In genomic region chr2:198214108-198214736, GRCh38 we compare ENCODE assay signal across 24 cellular contexts.
A peak's percentile ranks its signal among the peaks of the same experiment; 100 is the strongest.
DNase-seq lines count a peak whose midpoint lies in the region; TF ChIP-seq lines count a peak whose summit lies in the region.
"Had no signal": no experiment of that assay in that cellular context is flagged by ENCODE, and none has a peak within 500 bp of the region (broad histone marks: within the 10 kb centered on the region; RNA-seq: fewer than 3 reads in every experiment).

No MANE protein-coding gene starts in this region.

- no peak for TF ChIP-seq CTCF in chondrocyte (IDR thresholded peaks at IDR 0.05)
- no peak for TF ChIP-seq CTCF in transverse colon (IDR thresholded peaks at IDR 0.05)
- no peak for TF ChIP-seq CTCF in osteoblast (IDR thresholded peaks at IDR 0.05; ENCODE audit: extremely low read depth, low read depth, low read length)

- no peak overlapping the region for H3K4me2 ChIP-seq in neuronal stem cell (ENCODE audit: insufficient read depth, low read length, poor library complexity, severe bottlenecking)
- no peak overlapping the region for H3K4me2 ChIP-seq in osteoblast (ENCODE audit: insufficient read depth, low read length)
- H3K4me2 ChIP-seq: hepatocyte had no signal

- H3K27ac ChIP-seq in neuronal stem cell (replicated peaks; ENCODE audit: low read length) (no peak overlapping the region), transverse colon (no peak overlapping the region), osteoblast (ENCODE audit: low read depth, low read length) (no peak overlapping the region)
- H3K27ac ChIP-seq: adrenal gland, foreskin keratinocyte, hepatocyte, parathyroid adenoma, testis, VCaP had no signal

- H3K4me3 Mint-ChIP-seq in chondrocyte (ENCODE audit: unreplicated experiment): no peak overlapping the region
- H3K4me3 Mint-ChIP-seq: CD4-positive, alpha-beta memory T cell; immature natural killer cell; nephron had no signal

- H3K4me1 Mint-ChIP-seq in chondrocyte (ENCODE audit: low read depth): no peaks in the 10 kb centered on the region
- H3K4me1 Mint-ChIP-seq: CD4-positive, alpha-beta memory T cell; immature natural killer cell; nephron had no signal

- no peak overlapping the region for H3K14ac ChIP-seq in neuronal stem cell (ENCODE audit: low read length)

- no peak overlapping the region for H2BK120ac ChIP-seq in neuronal stem cell (ENCODE audit: low read depth, low read length)

- no peak overlapping the region for H3K23ac ChIP-seq in neuronal stem cell (ENCODE audit: low read depth, low read length, poor library complexity)

- H4K20me1 ChIP-seq in osteoblast (ENCODE audit: insufficient read depth, low read length): no peaks in the 10 kb centered on the region

- H3K27me3 Mint-ChIP-seq in chondrocyte (ENCODE audit: low read depth): peaks cover 2% of the 10 kb centered on the region

- peaks cover 3% of the 10 kb centered on the region for H3K9me3 Mint-ChIP-seq in chondrocyte (ENCODE audit: low read depth)
- H3K9me3 Mint-ChIP-seq: CD4-positive, alpha-beta memory T cell; nephron had no signal

- H2AFZ ChIP-seq in neuronal stem cell (ENCODE audit: low read length) (peak overlapping the region; percentile 38), osteoblast (ENCODE audit: low read length) (no peak overlapping the region)
- H2AFZ ChIP-seq: hepatocyte, parathyroid adenoma had no signal

- H3K4me3 ChIP-seq in neuronal stem cell (ENCODE audit: low read length in 2 of 2) (no peak overlapping the region), transverse colon (no peak overlapping the region), osteoblast (ENCODE audit: insufficient read depth, low read length) (no peak overlapping the region)
- H3K4me3 ChIP-seq: adrenal gland, hepatocyte, testis had no signal

- no peak overlapping the region for H2BK12ac ChIP-seq in neuronal stem cell (ENCODE audit: low read length)

- WGBS in neuronal stem cell (ENCODE audit: extremely low coverage in 2 of 2, insufficient read length in 2 of 2, insufficient replicate concordance in 1 of 2), 2 donors: no CpG with 5 or more reads among the region's 7 CpGs
- 75 to 76% methylated on average over 4 to 7 of the region's 7 CpGs for WGBS in transverse colon (ENCODE audit: low coverage in 1 of 2), 2 donors

- no peak overlapping the region for H4K91ac ChIP-seq in neuronal stem cell (ENCODE audit: low read depth, low read length, poor library complexity)

- no peak overlapping the region for H2AK5ac ChIP-seq in neuronal stem cell (ENCODE audit: low read depth, low read length)

- H2BK5ac ChIP-seq in neuronal stem cell (ENCODE audit: low read length): no peak overlapping the region

- no peak overlapping the region for H4K8ac ChIP-seq in neuronal stem cell (ENCODE audit: low read depth, low read length)

- DNase-seq in GM03348 (ENCODE audit: low spot score): peak; percentile 25
- DNase-seq in NCI-H460 (ENCODE audit: extremely low read depth, low read depth): peak; percentile 21
- DNase-seq in chondrocyte (ENCODE audit: low spot score): no peak
- no peak for DNase-seq in neuronal stem cell (ENCODE audit: low spot score)
- DNase-seq in transverse colon: no peak
- DNase-seq in osteoblast (ENCODE audit: insufficient read length, low spot score, missing footprints): no peak
- no peak for DNase-seq in activated naive CD4-positive, alpha-beta T cell treated with anti-CD3 and anti-CD28 coated beads, Interleukin-2, amount 50 U/mL, for 16 hours
- DNase-seq: activated CD4-positive, alpha-beta T cell treated with anti-CD3 and anti-CD28 coated beads, Interleukin-2, amount 50 U/mL, for 4 hours; activated gamma-delta T cell treated with Interleukin-2 at 50 U/mL for 16 hours; adrenal gland; CD4-positive, alpha-beta memory T cell; cortex of kidney; foreskin keratinocyte; GF-D8; immature natural killer cell; left ventricle myocardium superior; NCI-H1105 treated with DMSO at 0.1 percent for 48 hours; NCI-H2081; NCI-H446 treated with DMSO at 0.1 percent for 48 hours; testis had no signal

- no peak overlapping the region for H2BK15ac ChIP-seq in neuronal stem cell (ENCODE audit: low read length)

- peak overlapping the region; percentile 8 for H3K27ac Mint-ChIP-seq in chondrocyte (ENCODE audit: unreplicated experiment)
- H3K27ac Mint-ChIP-seq: CD4-positive, alpha-beta memory T cell; immature natural killer cell; nephron had no signal

- no peaks in the 10 kb centered on the region for H3K4me1 ChIP-seq in neuronal stem cell (ENCODE audit: control insufficient read depth in 2 of 2, insufficient read depth in 1 of 2, low read depth in 1 of 2, low read length in 2 of 2)
- H3K4me1 ChIP-seq in transverse colon: no peaks in the 10 kb centered on the region
- H3K4me1 ChIP-seq in osteoblast (ENCODE audit: insufficient read depth, low read length): no peaks in the 10 kb centered on the region
- H3K4me1 ChIP-seq: adrenal gland, foreskin keratinocyte, parathyroid adenoma, testis had no signal

- H3K79me1 ChIP-seq in neuronal stem cell (ENCODE audit: low read depth, low read length): no peaks in the 10 kb centered on the region

- H3K27me3 ChIP-seq in neuronal stem cell (ENCODE audit: control insufficient read depth in 3 of 3, insufficient read depth in 3 of 3, low read depth in 1 of 3, low read length in 3 of 3) (no peaks in the 10 kb centered on the region), transverse colon (no peaks in the 10 kb centered on the region), osteoblast (ENCODE audit: insufficient read depth, low read length) (no peaks in the 10 kb centered on the region)
- H3K27me3 ChIP-seq: adrenal gland, foreskin keratinocyte, hepatocyte, testis had no signal

- intact Hi-C loops in transverse colon (cut with DNase I; ENCODE audit: low total_unique reads): no loop called here

- TF ChIP-seq POLR2A in transverse colon (IDR thresholded peaks at IDR 0.05): no peak

- H3K9me3 ChIP-seq in neuronal stem cell (replicated peaks in 1 of 2; ENCODE audit: control insufficient read depth in 2 of 2, insufficient read depth in 1 of 2, low read depth in 1 of 2, low read length in 2 of 2) (no peaks in the 10 kb centered on the region), transverse colon (no peaks in the 10 kb centered on the region), osteoblast (ENCODE audit: low read depth, low read length) (no peaks in the 10 kb centered on the region)
- H3K9me3 ChIP-seq: adrenal gland, testis had no signal

- no peaks in the 10 kb centered on the region for H3K36me3 ChIP-seq in neuronal stem cell (replicated peaks in 1 of 2; ENCODE audit: control insufficient read depth in 2 of 2, insufficient read depth in 2 of 2, low read length in 2 of 2)
- H3K36me3 ChIP-seq in transverse colon: no peaks in the 10 kb centered on the region
- H3K36me3 ChIP-seq in osteoblast (ENCODE audit: insufficient read depth, low read length): no peaks in the 10 kb centered on the region
- H3K36me3 ChIP-seq: adrenal gland had no signal

- no peaks in the 10 kb centered on the region for H3K36me3 Mint-ChIP-seq in chondrocyte (ENCODE audit: low read depth)
- H3K36me3 Mint-ChIP-seq: CD4-positive, alpha-beta memory T cell; immature natural killer cell had no signal

- H3K18ac ChIP-seq in neuronal stem cell (ENCODE audit: low read length): no peak overlapping the region

- no peaks in the 10 kb centered on the region for H3K79me2 ChIP-seq in osteoblast (ENCODE audit: insufficient read depth, low read length)
- H3K79me2 ChIP-seq: hepatocyte, parathyroid adenoma had no signal

- no peak overlapping the region for H3K4ac ChIP-seq in neuronal stem cell (ENCODE audit: low read length)

- H3K9ac ChIP-seq in neuronal stem cell (ENCODE audit: low read depth, low read length, poor library complexity): no peak overlapping the region
- H3K9ac ChIP-seq: parathyroid adenoma had no signal

- in situ Hi-C loops in transverse colon (cut with MboI; ENCODE audit: low pct_ligation_motif_present in 1 of 4, low pct_unique_long_range_greater_than_20kb in 1 of 4, low sequenced_read_pairs in 3 of 4): no loop called here

- TF ChIP-seq EP300 in transverse colon (IDR thresholded peaks at IDR 0.05; ENCODE audit: low read depth): no peak

Comparison
In these comparisons a context has a peak if more than half of its experiments do, and no peak if none do; other contexts are left out.
1. DNase-seq: peak in GM03348 (single experiment) and NCI-H460 (single experiment); none in chondrocyte (single experiment), neuronal stem cell (single experiment), transverse colon (single experiment), osteoblast (single experiment) and activated naive CD4-positive, alpha-beta T cell treated with anti-CD3 and anti-CD28 coated beads, Interleukin-2, amount 50 U/mL, for 16 hours (single experiment).